ENCODE assay signal across 1 cellular context in genomic region chr16:86181526-86181925, GRCh38.
TF ChIP-seq lines count a peak whose summit lies in the region.

No MANE protein-coding gene starts in this region.

TF ChIP-seq in K562, 482 proteins besides CTCF, POLR2A, EP300 and RAD21:
- TF ChIP-seq MGA (IDR thresholded peaks at IDR 0.05) (peak; percentile 79), E2F6 (IDR thresholded peaks at IDR 0.05; ENCODE audit: borderline replicate concordance in 1 of 2, extremely low read depth in 1 of 2, insufficient read depth in 1 of 2, insufficient read length in 1 of 2, low read depth in 1 of 2, low read length in 1 of 2, poor library complexity in 1 of 2, severe bottlenecking in 1 of 2) (peak; percentile 33 to 75), USF1 (CRISPR knock-in tag; IDR thresholded peaks at IDR 0.05) (peak; percentile 88), MAX (CRISPR knock-in tag; IDR thresholded peaks at IDR 0.05) (peak; percentile 50), MNT (conservative IDR thresholded peaks at IDR 0.05) (peak; percentile 44 to 49; a peak in 2 of 4 replicates), L3MBTL2 (IDR thresholded peaks at IDR 0.05) (peak; percentile 86), ELF1 (tag; IDR thresholded peaks at IDR 0.05) (no peak), DLX4 (CRISPR knock-in tag; IDR thresholded peaks at IDR 0.05) (no peak), USF2 (CRISPR knock-in tag; IDR thresholded peaks at IDR 0.05) (peak; percentile 88), CHD2 (IDR thresholded peaks at IDR 0.05; ENCODE audit: low read depth, low read length) (no peak), RAD51 (IDR thresholded peaks at IDR 0.05; ENCODE audit: borderline replicate concordance, low read depth) (peak; percentile 74)
